In the genomic region with DNA sequence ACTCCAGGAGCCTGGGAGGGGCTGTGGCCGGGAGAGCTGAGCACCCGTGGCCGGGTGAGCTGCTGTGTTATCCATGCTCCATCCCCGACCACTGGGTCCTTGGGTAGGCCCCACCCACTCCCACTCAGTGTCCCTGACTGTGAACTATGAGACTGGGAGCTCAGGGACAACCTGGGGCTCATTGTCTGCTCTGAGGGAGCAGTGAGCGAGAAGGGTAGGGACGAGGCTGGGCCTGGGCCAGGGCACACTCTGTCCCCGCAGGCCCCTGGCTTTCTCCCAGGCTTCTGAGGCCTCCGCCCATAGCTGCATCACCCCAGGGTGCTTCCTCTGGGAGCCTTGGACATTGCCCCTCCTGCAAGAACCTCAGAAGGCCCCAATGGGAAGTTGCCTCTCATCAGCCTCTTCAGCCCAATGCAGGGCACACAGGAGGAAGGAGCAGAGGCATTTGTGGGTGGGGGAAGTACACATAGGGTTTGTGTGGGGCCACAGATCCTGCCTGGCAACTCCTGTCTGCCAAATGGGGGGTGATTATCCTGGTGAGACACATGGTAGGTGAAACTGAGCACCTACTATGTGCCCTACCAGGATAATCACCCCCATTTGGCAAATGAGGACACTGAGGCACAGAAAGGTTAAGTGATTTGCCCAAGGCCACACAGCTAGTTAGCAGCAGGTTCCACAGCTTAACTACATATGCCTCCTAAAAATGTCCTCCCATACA, we compare ENCODE assay signal across 12 cellular contexts. TPM values are rescaled to one million over a fixed set of nuclear protein-coding genes. Genes with fewer than 3 reads are reported as not detected.
DNase-seq lines count a peak whose midpoint lies in the region; ATAC-seq and TF ChIP-seq lines count a peak whose summit lies in the region.
"Had no signal": no experiment of that assay in that cellular context is flagged by ENCODE, and none has a peak within 500 bp of the region (broad histone marks: within the 10 kb centered on the region; RNA-seq: fewer than 3 reads in every experiment).

No MANE protein-coding gene starts in this region.

- no peaks in the 10 kb centered on the region for H3K36me3 Mint-ChIP-seq in osteocyte (ENCODE audit: unreplicated experiment)

- no peaks in the 10 kb centered on the region for H3K27me3 Mint-ChIP-seq in osteocyte (ENCODE audit: unreplicated experiment)

- H3K36me3 ChIP-seq in RWPE2 (ENCODE audit: low read depth), result no peaks in the 10 kb centered on the region

- DNase-seq in CMK (ENCODE audit: low read depth) (peak; percentile 70), RWPE2 (ENCODE audit: low spot score) (no peak), fibroblast of villous mesenchyme (ENCODE audit: low read depth) (peak; percentile 59), osteocyte (ENCODE audit: extremely low spot score, unreplicated experiment) (no peak), KG1 (lab: John Stamatoyannopoulos, UW) (no peak), cortex of kidney (lab: John Stamatoyannopoulos, UW) (no peak), 8988T (no peak)
- DNase-seq: activated T-cell treated with anti-CD3 and anti-CD28 coated beads, Interleukin-2, amount 50 U/mL, for 24 hours; NCI-H1694; T-cell had no signal

- no peaks in the 10 kb centered on the region for H3K9me3 Mint-ChIP-seq in osteocyte (ENCODE audit: unreplicated experiment)
- H3K9me3 Mint-ChIP-seq: activated T-cell treated with anti-CD3 and anti-CD28 coated beads, Interleukin-2, amount 50 U/mL, for 24 hours; T-cell had no signal

- H3K4me3 ChIP-seq in RWPE2 (ENCODE audit: severe bottlenecking) (no peak overlapping the region), fibroblast of villous mesenchyme (ENCODE audit: low read depth, low read length) (peak overlapping the region; percentile 21)

- H3K4me1 ChIP-seq in RWPE2 (ENCODE audit: insufficient read depth, poor library complexity, severe bottlenecking), result peaks cover 12% of the 10 kb centered on the region

- peak overlapping the region; percentile 53 for H3K27ac ChIP-seq in RWPE2 (ENCODE audit: poor library complexity, severe bottlenecking)

- peak; percentile 47 for ATAC-seq in RWPE2 (ENCODE audit: low read depth)
- no peak for ATAC-seq in GM21717 (IDR thresholded peaks at IDR 0.05; ENCODE audit: unreplicated experiment)
- ATAC-seq: naive thymus-derived CD8-positive, alpha-beta T cell; T-cell had no signal

- peak overlapping the region; percentile 35 for H3K4me3 Mint-ChIP-seq in osteocyte (ENCODE audit: unreplicated experiment)
- H3K4me3 Mint-ChIP-seq: activated T-cell treated with anti-CD3 and anti-CD28 coated beads, Interleukin-2, amount 50 U/mL, for 24 hours; T-cell had no signal

- TF ChIP-seq CTCF in RWPE2 (IDR thresholded peaks at IDR 0.05; ENCODE audit: poor library complexity, severe bottlenecking) (no peak), fibroblast of villous mesenchyme (IDR thresholded peaks at IDR 0.05; ENCODE audit: insufficient read depth, low read depth, low read length) (no peak), osteocyte (IDR thresholded peaks at IDR 0.05) (no peak)

- no peaks in the 10 kb centered on the region for H3K27me3 ChIP-seq in RWPE2 (ENCODE audit: insufficient read depth, poor library complexity, severe bottlenecking)

- H3K27ac Mint-ChIP-seq in osteocyte (ENCODE audit: unreplicated experiment), result peak overlapping the region; percentile 89
- H3K27ac Mint-ChIP-seq: activated T-cell treated with anti-CD3 and anti-CD28 coated beads, Interleukin-2, amount 50 U/mL, for 24 hours; T-cell had no signal

- no peaks in the 10 kb centered on the region for H3K9me3 ChIP-seq in RWPE2 (ENCODE audit: severe bottlenecking)

- H3K4me1 Mint-ChIP-seq in osteocyte (ENCODE audit: unreplicated experiment), result peaks cover 76% of the 10 kb centered on the region

RNA-seq across cellular contexts. Expression of gene ANPEP, which starts 2.4 kb away (rescaled TPM):
- total RNA-seq in fibroblast of villous mesenchyme (52.5 and 54.0 TPM in 2 replicates), osteocyte (93.1 and 95.4 TPM in 2 replicates)

RNA-seq across cellular contexts. Expression of gene MESP2, which starts 36.2 kb away (rescaled TPM):
- total RNA-seq in fibroblast of villous mesenchyme (0.32 and 0.43 TPM in 2 replicates), osteocyte (not detected in 2 replicates)
- total RNA-seq: naive thymus-derived CD8-positive, alpha-beta T cell; T-cell had no signal

Comparison
In these comparisons a context has a peak if more than half of its experiments do, and no peak if none do; other contexts are left out.
1. DNase-seq: peak in CMK (single experiment) and fibroblast of villous mesenchyme (single experiment); none in RWPE2 (single experiment), osteocyte (single experiment), KG1 (single experiment), cortex of kidney (single experiment) and 8988T (single experiment).